Comparison of ENCODE assay signal across 23 cellular contexts in genomic region chr2:240512109-240512485, GRCh38. TPM values are rescaled to one million over a fixed set of nuclear protein-coding genes. Genes with fewer than 3 reads are reported as not detected.
A peak's percentile ranks its signal among the peaks of the same experiment; 100 is the strongest.
DNase-seq lines count a peak whose midpoint lies in the region; ATAC-seq, FAIRE-seq and TF ChIP-seq lines count a peak whose summit lies in the region.
"Had no signal": no experiment of that assay in that cellular context is flagged by ENCODE, and none has a peak within 500 bp of the region (broad histone marks: within the 10 kb centered on the region; RNA-seq: fewer than 3 reads in every experiment).

No MANE protein-coding gene starts in this region.

- ATAC-seq in GM21360 (IDR thresholded peaks at IDR 0.05; ENCODE audit: unreplicated experiment), result no peak

- 98% methylated on average over 11 of the region's 11 CpGs for WGBS in sigmoid colon, 2 donors

- no peaks in the 10 kb centered on the region for H3K79me2 ChIP-seq in osteoblast (ENCODE audit: insufficient read depth, low read length)

- H2AFZ ChIP-seq in osteoblast (ENCODE audit: low read length), result no peak overlapping the region

- no peak for TF ChIP-seq EP300 in sigmoid colon (IDR thresholded peaks at IDR 0.05)

- H3K36me3 ChIP-seq in kidney (ENCODE audit: control insufficient read depth in 1 of 2, insufficient read depth in 2 of 2, low read length in 2 of 2), result peaks cover 0 to 8% of the 10 kb centered on the region in 2 donors
- H3K36me3 ChIP-seq in osteoblast (ENCODE audit: insufficient read depth, low read length), result no peaks in the 10 kb centered on the region
- H3K36me3 ChIP-seq in sigmoid colon, result peaks cover 0 to 3% (median 0%) of the 10 kb centered on the region in 4 donors

- intact Hi-C loops in kidney (cut with DNase I) (no loop called here), sigmoid colon (cut with DNase I) (no loop called here)

- H3K9ac ChIP-seq in kidney (ENCODE audit: low read length in 2 of 2), result no peak overlapping the region
- H3K9ac ChIP-seq: KMS-11 had no signal

- H3K4me2 ChIP-seq in osteoblast (ENCODE audit: insufficient read depth, low read length), result no peak overlapping the region
- H3K4me2 ChIP-seq: KMS-11 had no signal

- no peaks in the 10 kb centered on the region for H3K27me3 ChIP-seq in osteoblast (ENCODE audit: insufficient read depth, low read length)
- no peaks in the 10 kb centered on the region for H3K27me3 ChIP-seq in sigmoid colon
- H3K27me3 ChIP-seq: Peyer's patch had no signal

- H3K4me1 ChIP-seq in kidney (ENCODE audit: control insufficient read depth in 1 of 2, insufficient read depth in 1 of 2, low read depth in 1 of 2, low read length in 2 of 2) (no peaks in the 10 kb centered on the region), osteoblast (ENCODE audit: insufficient read depth, low read length) (peaks cover 5% of the 10 kb centered on the region), sigmoid colon (peaks cover 0 to 4% (median 0%) of the 10 kb centered on the region in 4 donors)

- H3K4me3 ChIP-seq in kidney (ENCODE audit: low read length in 2 of 2) (no peak overlapping the region), osteoblast (ENCODE audit: insufficient read depth, low read length) (no peak overlapping the region), sigmoid colon (no peak overlapping the region)
- H3K4me3 ChIP-seq: Peyer's patch had no signal

- TF ChIP-seq CTCF in kidney (IDR thresholded peaks at IDR 0.05; ENCODE audit: borderline replicate concordance, extremely low read depth, insufficient read depth) (no peak), osteoblast (IDR thresholded peaks at IDR 0.05; ENCODE audit: extremely low read depth, low read depth, low read length) (no peak), sigmoid colon (IDR thresholded peaks at IDR 0.05) (no peak)

- H3K27ac ChIP-seq in kidney (ENCODE audit: low read depth in 2 of 2, low read length in 2 of 2) (no peak overlapping the region), osteoblast (ENCODE audit: low read depth, low read length) (no peak overlapping the region), sigmoid colon (no peak overlapping the region)
- H3K27ac ChIP-seq: C4-2B, KMS-11, Peyer's patch had no signal

- H3K9me3 ChIP-seq in kidney (ENCODE audit: control insufficient read depth in 1 of 2, low read length in 2 of 2), result no peaks in the 10 kb centered on the region
- H3K9me3 ChIP-seq in osteoblast (ENCODE audit: low read depth, low read length), result no peaks in the 10 kb centered on the region
- no peaks in the 10 kb centered on the region for H3K9me3 ChIP-seq in sigmoid colon
- H3K9me3 ChIP-seq: Peyer's patch had no signal

- no peak for TF ChIP-seq POLR2A in sigmoid colon (IDR thresholded peaks at IDR 0.05)

- DNase-seq in activated effector memory CD4-positive, alpha-beta T cell treated with anti-CD3 and anti-CD28 coated beads, Interleukin-2, amount 50 U/mL, for 16 hours, result peak; percentile 41
- no peak for DNase-seq in activated effector memory CD4-positive, alpha-beta T cell treated with Interleukin-2 at 50 U/mL for 16 hours
- DNase-seq in kidney, result peak; percentile 49
- peak; percentile 39 for DNase-seq in osteoblast (ENCODE audit: insufficient read length, low spot score, missing footprints)
- no peak for DNase-seq in NCI-H226
- DNase-seq in sigmoid colon, result no peak
- DNase-seq: Calu3; CD8-positive, alpha-beta memory T cell; DMS153; IMR-90; NCI-H1092 treated with DMSO at 0.1 percent for 48 hours; NCI-H146; NCI-H2081; NCI-H2171; NCI-H526 had no signal

- no peak for FAIRE-seq in kidney (lab: Jason Lieb, UNC)
- FAIRE-seq: A204.1, GM12891, GM18507, H1 had no signal

- H4K20me1 ChIP-seq in osteoblast (ENCODE audit: insufficient read depth, low read length), result peaks cover 2% of the 10 kb centered on the region

RNA-seq across cellular contexts. Expression of gene ANKMY1, which starts 45.7 kb away (rescaled TPM):
- total RNA-seq in kidney (22.1 TPM), osteoblast (11.2 and 11.5 TPM in 2 replicates), sigmoid colon (10 to 100 TPM in 2 of 4 donors, 1 to 10 TPM in 2; 6.7 to 14.0 (median 9.6) TPM)
- polyA plus RNA-seq in kidney (ENCODE audit: insufficient read depth, low read depth, low replicate concordance) (3.0 TPM), sigmoid colon (1 to 10 TPM; 3.6 to 9.4 (median 3.9) TPM)

RNA-seq across cellular contexts. Expression of gene DUSP28, which starts 48.1 kb away (rescaled TPM):
- total RNA-seq in kidney (7.0 TPM), osteoblast (3.2 and 4.7 TPM in 2 replicates), sigmoid colon (10 to 100 TPM in 1 of 4 donors, 1 to 10 TPM in 3; 4.6 to 10.2 (median 7.6) TPM)
- polyA plus RNA-seq in kidney (ENCODE audit: insufficient read depth, low read depth, low replicate concordance) (5.9 TPM), sigmoid colon (1 to 10 TPM; 5.0 to 5.4 (median 5.1) TPM)

RNA-seq across cellular contexts. Expression of gene RNPEPL1, which starts 56.2 kb away (rescaled TPM):
- total RNA-seq in kidney (77.4 TPM), osteoblast (13.0 and 14.7 TPM in 2 replicates), sigmoid colon (10 to 100 TPM; 23.1 to 87.8 (median 28.4) TPM)
- polyA plus RNA-seq in kidney (ENCODE audit: insufficient read depth, low read depth, low replicate concordance) (65.4 TPM), sigmoid colon (100 to 1,000 TPM in 2 of 3 donors, 10 to 100 TPM in 1; 64.3 to 136 (median 102) TPM)

Comparison
In these comparisons a context has a peak if more than half of its experiments do, and no peak if none do; other contexts are left out.
1. DNase-seq: peak in activated effector memory CD4-positive, alpha-beta T cell treated with anti-CD3 and anti-CD28 coated beads, Interleukin-2, amount 50 U/mL, for 16 hours (single experiment), kidney (single experiment) and osteoblast (single experiment); none in activated effector memory CD4-positive, alpha-beta T cell treated with Interleukin-2 at 50 U/mL for 16 hours (single experiment), NCI-H226 (single experiment) and sigmoid colon (single experiment).